In the genomic region with DNA sequence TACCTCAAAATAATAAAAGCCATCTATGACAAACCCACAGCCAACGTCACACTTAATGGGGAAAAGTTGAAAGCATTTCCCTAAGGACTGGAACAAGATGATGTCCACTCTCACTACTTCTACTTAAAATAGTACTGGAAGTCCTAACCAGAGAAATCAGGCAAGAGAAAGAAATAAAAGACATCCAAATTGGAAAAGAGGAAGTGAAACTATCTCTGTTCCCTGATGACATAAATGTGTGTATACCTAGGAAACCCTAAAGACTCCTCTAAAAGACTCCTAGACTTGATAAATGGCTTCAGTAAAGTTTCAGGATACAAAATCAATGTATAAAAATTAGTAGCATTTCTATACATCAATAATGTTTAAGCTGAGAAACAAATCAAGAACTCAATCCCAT, we compare ENCODE assay signal across 27 cellular contexts.
"Had no signal": no experiment of that assay in that cellular context is flagged by ENCODE, and none has a peak within 500 bp of the region (broad histone marks: within the 10 kb centered on the region; RNA-seq: fewer than 3 reads in every experiment).

No MANE protein-coding gene starts in this region.

- H3K27me3 Mint-ChIP-seq: brain had no signal

- H3K4me2 ChIP-seq: PC-9 had no signal

- ATAC-seq: activated T-cell treated with anti-CD3 and anti-CD28 coated beads, Interleukin-2, amount 50 U/mL, for 4 hours; T-cell had no signal

- DNase-seq: activated CD4-positive, alpha-beta memory T cell treated with anti-CD3 and anti-CD28 coated beads for 36 hours; activated CD4-positive, alpha-beta T cell treated with anti-CD3 and anti-CD28 coated beads, Interleukin-2, amount 10 ng/mL, durations not matched to agents 7 days and 5 days; activated CD4-positive, CD25-positive, alpha-beta regulatory T cell; activated effector memory CD4-positive, alpha-beta T cell treated with anti-CD3 and anti-CD28 coated beads, Interleukin-2, amount 50 U/mL, for 16 hours; activated naive CD4-positive, alpha-beta T cell treated with anti-CD3 and anti-CD28 coated beads for 36 hours; activated T-cell treated with anti-CD3 and anti-CD28 coated beads, Interleukin-2, amount 50 U/mL, for 4 hours; cortex of kidney; KG1; MG63; NCI-H146; NCI-H187 treated with DMSO at 0.1 percent for 48 hours; NCI-H2081 treated with DMSO at 0.1 percent for 48 hours; NCI-H2227 treated with DMSO at 0.1 percent for 48 hours; NCI-H446 treated with DMSO at 0.1 percent for 48 hours; NCI-H526; NCI-H82; NK-92 treated with Interleukin-12 subunit alpha and Interleukin-12 subunit beta, amount 100 ng/mL, for 24 hours; PC-9; SHP77 treated with DMSO at 0.1 percent for 48 hours; T-cell; T-helper 2 cell; T1000 had no signal

- H3K36me3 Mint-ChIP-seq: activated CD4-positive, alpha-beta memory T cell treated with anti-CD3 and anti-CD28 coated beads for 36 hours; activated naive CD8-positive, alpha-beta T cell; brain; T-cell had no signal

- FAIRE-seq: astrocyte had no signal

- H3K4me1 Mint-ChIP-seq: activated CD4-positive, alpha-beta T cell treated with anti-CD3 and anti-CD28 coated beads, Interleukin-2, amount 10 ng/mL, durations not matched to agents 7 days and 5 days; central memory CD8-positive, alpha-beta T cell; T-cell had no signal

- H3K36me3 ChIP-seq: MG63 had no signal

- H3K9me3 Mint-ChIP-seq: activated CD4-positive, alpha-beta memory T cell treated with anti-CD3 and anti-CD28 coated beads for 36 hours; activated naive CD4-positive, alpha-beta T cell treated with anti-CD3 and anti-CD28 coated beads for 36 hours; activated T-cell treated with anti-CD3 and anti-CD28 coated beads, Interleukin-2, amount 50 U/mL, for 4 hours; brain; central memory CD8-positive, alpha-beta T cell; T-cell had no signal

- H3K4me3 Mint-ChIP-seq: activated CD4-positive, alpha-beta memory T cell treated with anti-CD3 and anti-CD28 coated beads for 36 hours; activated CD4-positive, alpha-beta T cell treated with anti-CD3 and anti-CD28 coated beads, Interleukin-2, amount 10 ng/mL, durations not matched to agents 7 days and 5 days; activated naive CD4-positive, alpha-beta T cell treated with anti-CD3 and anti-CD28 coated beads for 36 hours; activated naive CD8-positive, alpha-beta T cell; activated T-cell treated with anti-CD3 and anti-CD28 coated beads, Interleukin-2, amount 50 U/mL, for 4 hours; brain; central memory CD8-positive, alpha-beta T cell; T-cell had no signal

- H3K27ac Mint-ChIP-seq: activated CD4-positive, alpha-beta memory T cell treated with anti-CD3 and anti-CD28 coated beads for 36 hours; activated CD4-positive, alpha-beta T cell treated with anti-CD3 and anti-CD28 coated beads, Interleukin-2, amount 10 ng/mL, durations not matched to agents 7 days and 5 days; activated naive CD4-positive, alpha-beta T cell treated with anti-CD3 and anti-CD28 coated beads for 36 hours; activated naive CD8-positive, alpha-beta T cell; brain; T-cell had no signal

- H3K4me3 ChIP-seq: MG63, PC-9 had no signal

- H3K27ac ChIP-seq: PC-9, VCaP had no signal

- H3K9me3 ChIP-seq: MG63 had no signal
